In genomic region chr11:86245369-86246292, GRCh38 we compare ENCODE assay signal across 8 cellular contexts. TPM values are rescaled to one million over a fixed set of nuclear protein-coding genes. Genes with fewer than 3 reads are reported as not detected.
DNase-seq lines count a peak whose midpoint lies in the region; ATAC-seq, FAIRE-seq and TF ChIP-seq lines count a peak whose summit lies in the region.

No MANE protein-coding gene starts in this region.

- DNase-seq in PC-3 (no peak), GM12878 (ENCODE audit: low read depth, low spot score) (no peak), cortex of kidney (lab: John Stamatoyannopoulos, UW) (no peak), NCI-H187 treated with DMSO at 0.1 percent for 48 hours (lab: John Stamatoyannopoulos, UW) (no peak)
- peak; percentile 41 for DNase-seq in stimulated activated naive CD8-positive, alpha-beta T cell treated with anti-CD3 and anti-CD28 coated beads, Interleukin-15, Interleukin-2, amounts not matched to agents 100 U/mL and 50 U/mL, for 24 hours

- H3K36me3 ChIP-seq in PC-3 (ENCODE audit: low read depth, low read length) (0 out of 2 replicates have a peak, but pooled peaks cover 4% of the 10 kb centered on the region), GM12878 (ENCODE audit: control insufficient read depth in 2 of 2, insufficient read depth in 2 of 2, low read length in 1 of 2) (peaks cover 0 to 5% of the 10 kb centered on the region in 2 experiments; a peak in 2 of 4 replicates)

- H3K4me3 ChIP-seq in GM08714 (ENCODE audit: low read length) (peak overlapping the region; percentile 99), PC-3 (ENCODE audit: low read length) (peak overlapping the region; percentile 85), GM12878 (peak overlapping the region; percentile 81)

- ATAC-seq in HG02840 (IDR thresholded peaks at IDR 0.05; ENCODE audit: low FRiP score, unreplicated experiment) (peak; percentile 4), PC-3 (no peak; the same call in 1 of the 2 replicates), GM12878 (peak; percentile 22)
- ATAC-seq in stimulated activated naive CD8-positive, alpha-beta T cell treated with anti-CD3 and anti-CD28 coated beads, Interleukin-15, Interleukin-2, amounts not matched to agents 100 U/mL and 50 U/mL, for 24 hours: peak; percentile 10

- H2AFZ ChIP-seq in PC-3 (ENCODE audit: low read length) (peak overlapping the region; percentile 85), GM12878 (ENCODE audit: control insufficient read depth, low read depth, low read length) (peak overlapping the region; percentile 99)

- H3K4me2 ChIP-seq in PC-3 (ENCODE audit: low read length) (peak overlapping the region; percentile 89), GM12878 (ENCODE audit: control insufficient read depth, insufficient read depth) (peak overlapping the region; percentile 78)

- SMC1A ChIA-PET in GM12878 (lab: Charles Lee; ENCODE audit: uncharacterized antibody, unreplicated experiment): interaction anchor here (0.7 to 3.7 kb wide), 20 partner anchors 10 to 299 kb away, joined by 3 to 18 read pairs (median 4); no protein-coding TSS in a partner anchor

- BruUV-seq in PC-3 (replicated peaks; lab: Mats Ljungman, UMichigan) (no TSS peak), GM12878 (replicated peaks; lab: Mats Ljungman, UMichigan) (TSS peak; percentile 54)

- CTCF ChIA-PET in PC-3 (lab: Charles Lee) (no interaction called here), GM12878 (lab: Yijun Ruan, JAX) (interaction anchor here (0.7 to 1.9 kb wide), 6 partner anchors 8 to 179 kb away, joined by 3 to 7 read pairs (median 4); no protein-coding TSS in a partner anchor)

- TF ChIP-seq RAD21 in GM12878 (IDR thresholded peaks at IDR 0.05; ENCODE audit: insufficient read depth, low read depth, low read length): no peak

- no peaks in the 10 kb centered on the region for H3K9me3 ChIP-seq in PC-3 (ENCODE audit: low read length)
- H3K9me3 ChIP-seq in GM12878 (replicated peaks; ENCODE audit: control insufficient read depth, insufficient read depth, low read length): no peaks in the 10 kb centered on the region

- H4K20me1 ChIP-seq in PC-3 (ENCODE audit: low read length) (peaks cover 28% of the 10 kb centered on the region), GM12878 (ENCODE audit: control insufficient read depth, insufficient read depth) (no peaks in the 10 kb centered on the region; the same call in 1 of the 2 replicates)

- no peak for TF ChIP-seq POLR2A in GM12878 (IDR thresholded peaks at IDR 0.05; ENCODE audit: low read depth, low read length)

- POLR2A ChIA-PET in PC-3 (lab: Charles Lee; ENCODE audit: unreplicated experiment) (interaction anchor here (0.7 kb wide), 2 partner anchors 176 to 598 kb away, joined by 4 to 7 read pairs; partner anchors contain the start of gene TMEM126A), GM12878 (lab: Charles Lee) (interaction anchor here (0.9 to 3.1 kb wide), 6 partner anchors 26 to 175 kb away, joined by 3 to 11 read pairs (median 4); partner anchors contain the start of gene HIKESHI)

- intact Hi-C loops in PC-3 (cut with micrococcal nuclease) (loop anchor here (2.0 to 10.0 kb wide), 2 partner anchors 177 to 581 kb away; partner anchors contain the start of genes CREBZF and PICALM), GM12878 (cut with micrococcal nuclease; ENCODE audit: unreplicated experiment) (loop anchor here (1.0 to 2.0 kb wide), 4 partner anchors 26 to 203 kb away; partner anchors contain the start of gene PICALM)

- in situ Hi-C loops in GM12878 (cut with MboI): no loop called here

- no peak for TF ChIP-seq EP300 in GM12878 (IDR thresholded peaks at IDR 0.05; ENCODE audit: borderline replicate concordance in 1 of 2, control insufficient read depth in 1 of 2, low read depth in 2 of 2, low read length in 2 of 2)

- H3K27me3 ChIP-seq in PC-3 (ENCODE audit: low read length) (no peaks in the 10 kb centered on the region), GM12878 (replicated peaks in 1 of 2; ENCODE audit: control insufficient read depth in 2 of 2, insufficient read depth in 2 of 2, low read length in 1 of 2) (no peaks in the 10 kb centered on the region), layer of hippocampus (ENCODE audit: control insufficient read depth, insufficient read depth, low read length) (no peaks in the 10 kb centered on the region)

- H3K4me1 ChIP-seq in PC-3 (ENCODE audit: insufficient read depth, low read length) (peaks cover 25% of the 10 kb centered on the region), GM12878 (ENCODE audit: control insufficient read depth, insufficient read depth, low read length) (peaks cover 15% of the 10 kb centered on the region)

- 2% methylated on average over 37 of the region's 38 CpGs for WGBS in GM12878 (ENCODE audit: insufficient coverage, insufficient replicate concordance, low lambda C conversion rate, missing lambda C conversion rate)

- peaks cover 56% of the 10 kb centered on the region for H3K79me2 ChIP-seq in PC-3 (ENCODE audit: low read length)
- H3K79me2 ChIP-seq in GM12878 (ENCODE audit: control insufficient read depth, insufficient read depth, low read length): peaks cover 59% of the 10 kb centered on the region

- RAD21 ChIA-PET in GM12878 (lab: Charles Lee; ENCODE audit: unreplicated experiment): interaction anchor here (0.7 to 2.6 kb wide), 11 partner anchors 10 to 178 kb away, joined by 3 to 10 read pairs (median 4); partner anchors contain the start of gene PICALM

- H3F3A ChIP-seq in PC-3 (ENCODE audit: low read length, unreplicated experiment): no peaks in the 10 kb centered on the region

- no peak for FAIRE-seq in GM12878 (lab: Jason Lieb, UNC)

- no peak for TF ChIP-seq CTCF in PC-3 (conservative IDR thresholded peaks at IDR 0.05; ENCODE audit: low read depth, low read length)
- no peak for TF ChIP-seq CTCF in GM12878 (IDR thresholded peaks at IDR 0.05 in 2 of 3, conservative IDR thresholded peaks at IDR 0.05 in 1 of 3; ENCODE audit: control insufficient read depth in 2 of 3, extremely low read depth in 1 of 3, insufficient read depth in 1 of 3, low read depth in 3 of 3, low read length in 3 of 3)

- H3K9me2 ChIP-seq in PC-3 (replicated peaks; ENCODE audit: low read length): no peaks in the 10 kb centered on the region

- H3K27ac ChIP-seq in PC-3 (ENCODE audit: low read length): peak overlapping the region; percentile 95
- H3K27ac ChIP-seq in GM12878 (ENCODE audit: control insufficient read depth, insufficient read depth): peak overlapping the region; percentile 98
- H3K27ac ChIP-seq in layer of hippocampus (ENCODE audit: low read depth, low read length): peak overlapping the region; percentile 98

- H3K9ac ChIP-seq in PC-3 (ENCODE audit: low read length) (peak overlapping the region; percentile 98), GM12878 (ENCODE audit: control insufficient read depth, insufficient read depth, low read length) (peak overlapping the region; percentile 95)

TF ChIP-seq in GM12878, 131 proteins besides CTCF, POLR2A, EP300 and RAD21 (continues in another document):
- TF ChIP-seq POLR2AphosphoS5 (IDR thresholded peaks at IDR 0.05; ENCODE audit: low read length): no peak

RNA-seq across cellular contexts. Expression of gene EED, which starts 1.1 kb away (rescaled TPM):
- total RNA-seq in PC-3 (2014; rRNA removed) (17.6 and 19.4 TPM in 2 replicates), GM12878 (2014; rRNA removed) (41.5 and 53.4 TPM in 2 replicates), GM12878 (2014; rRNA removed; fragmentation: Illumina TruSeq; extraction: Trizol) (58.8 and 60.4 TPM in 2 replicates), GM12878 (2021) (46.3 and 53.1 TPM in 2 replicates)
- 146 and 159 TPM in 2 replicates for total RNA-seq in GM12878 (2013; cell fraction: nucleolus; rRNA removed)
- 39.3 TPM for polyA plus RNA-seq in GM12878 (2011; ENCODE audit: low read depth)
- polyA plus RNA-seq in GM12878 (2011; rRNA removed) (85.6 and 113 TPM in 2 replicates), GM12878 (2014; fragmentation: Illumina TruSeq; extraction: Trizol) (51.1 and 61.8 TPM in 2 replicates), GM12878 (2014; fragmentation: Nextera tagmentation; extraction: Ambion mirVana) (100 to 1,000 TPM; 101 to 140 TPM), GM12878 (2014; rRNA removed) (41.4 and 49.5 TPM in 2 replicates), GM12878 (2016; fragmentation: Nextera tagmentation; extraction: Ambion mirVana) (100 to 1,000 TPM in 1 of 2 experiments, 10 to 100 TPM in 1; 95.1 to 105 TPM)
- 25.9 and 27.1 TPM in 2 replicates for polyA plus RNA-seq in GM12878 (2011; cell fraction: cytosol; rRNA removed)
- 50.5 and 65.2 TPM in 2 replicates for polyA plus RNA-seq in GM12878 (2011; cell fraction: nucleus; rRNA removed)
- 57.2 and 62.0 TPM in 2 replicates for polyA plus RNA-seq in GM12878 (2012)
- 34.6 and 51.6 TPM in 2 replicates for polyA minus RNA-seq in GM12878 (2011; rRNA and poly(A)+ RNA removed)
- 17.0 and 27.9 TPM in 2 replicates for polyA minus RNA-seq in GM12878 (2011; cell fraction: cytosol; rRNA and poly(A)+ RNA removed)
- 42.0 and 76.3 TPM in 2 replicates for polyA minus RNA-seq in GM12878 (2011; cell fraction: nucleus; rRNA and poly(A)+ RNA removed)

RNA-seq across cellular contexts. Expression of gene HIKESHI, which starts 56.4 kb away (rescaled TPM):
- total RNA-seq in PC-3 (2014; rRNA removed) (13.1 and 16.0 TPM in 2 replicates), GM12878 (2014; rRNA removed) (57.9 and 70.5 TPM in 2 replicates), GM12878 (2014; rRNA removed; fragmentation: Illumina TruSeq; extraction: Trizol) (53.3 and 54.0 TPM in 2 replicates), GM12878 (2021) (42.3 and 43.1 TPM in 2 replicates)
- total RNA-seq in GM12878 (2013; cell fraction: nucleolus; rRNA removed): 41.9 and 43.2 TPM in 2 replicates
- 40.1 TPM for polyA plus RNA-seq in GM12878 (2011; ENCODE audit: low read depth)
- polyA plus RNA-seq in GM12878 (2011; rRNA removed) (113 and 124 TPM in 2 replicates), GM12878 (2014; fragmentation: Illumina TruSeq; extraction: Trizol) (50.0 and 67.1 TPM in 2 replicates), GM12878 (2014; fragmentation: Nextera tagmentation; extraction: Ambion mirVana) (100 to 1,000 TPM; 156 to 228 TPM), GM12878 (2014; rRNA removed) (42.3 and 56.9 TPM in 2 replicates), GM12878 (2016; fragmentation: Nextera tagmentation; extraction: Ambion mirVana) (100 to 1,000 TPM; 116 to 119 TPM)
- 53.5 and 55.5 TPM in 2 replicates for polyA plus RNA-seq in GM12878 (2011; cell fraction: cytosol; rRNA removed)
- polyA plus RNA-seq in GM12878 (2011; cell fraction: nucleus; rRNA removed): 42.7 and 70.1 TPM in 2 replicates
- 40.0 and 49.7 TPM in 2 replicates for polyA plus RNA-seq in GM12878 (2012)
- 48.2 and 53.0 TPM in 2 replicates for polyA minus RNA-seq in GM12878 (2011; rRNA and poly(A)+ RNA removed)
- 11.2 and 15.4 TPM in 2 replicates for polyA minus RNA-seq in GM12878 (2011; cell fraction: cytosol; rRNA and poly(A)+ RNA removed)
- polyA minus RNA-seq in GM12878 (2011; cell fraction: nucleus; rRNA and poly(A)+ RNA removed): 10.8 and 15.4 TPM in 2 replicates
